Comparison of ENCODE assay signal across 30 cellular contexts in genomic region chrX:22660756-22661155, GRCh38.
"Had no signal": no experiment of that assay in that cellular context is flagged by ENCODE, and none has a peak within 500 bp of the region (broad histone marks: within the 10 kb centered on the region; RNA-seq: fewer than 3 reads in every experiment).

No MANE protein-coding gene starts in this region.

- H3K36me3 Mint-ChIP-seq: immature natural killer cell; naive B cell; natural killer cell; neural progenitor cell; stimulated activated naive B cell treated with anti-CD40 and anti-IgM and Interleukin-4, amounts not matched to agents 10 μg/mL and 1 μg/mL and 100 μg/mL, for 72 hours had no signal

- H3K9me3 Mint-ChIP-seq: stimulated activated naive B cell treated with anti-CD40 and anti-IgM and Interleukin-4, amounts not matched to agents 10 μg/mL and 1 μg/mL and 100 μg/mL, for 72 hours; stimulated activated naive CD8-positive, alpha-beta T cell treated with anti-CD3 and anti-CD28 coated beads, Interleukin-15, Interleukin-2, amounts not matched to agents 100 ng/mL and 50 ng/mL, for 24 hours had no signal

- DNase-seq: hypothalamus; immature natural killer cell; islet precursor cell; left ventricle myocardium inferior; mesendoderm; naive B cell; natural killer cell; nephron progenitor cell; occipital lobe; ovary; retina; right cardiac atrium; stimulated activated CD4-positive, alpha-beta T cell treated with anti-CD3 and anti-CD28 coated beads, Interleukin-12 subunit alpha, Interleukin-12 subunit beta, amount 100 ng/mL, for 4 hours; stimulated activated CD4-positive, alpha-beta T cell treated with anti-CD3 and anti-CD28 coated beads, Interleukin-15, amount 100 ng/mL, for 24 hours; stimulated activated CD4-positive, alpha-beta T cell treated with anti-CD3 and anti-CD28 coated beads, Interleukin-2, amount 100 ng/mL, for 24 hours; stimulated activated CD4-positive, alpha-beta T cell treated with anti-CD3 and anti-CD28 coated beads, Interleukin-4, amount 100 ng/mL, for 1 hour; stimulated activated naive B cell treated with anti-CD40 and anti-IgM and Interleukin-4, amounts not matched to agents 10 μg/mL and 1 μg/mL and 100 μg/mL, for 72 hours; tibial artery; trophoblast cell; upper lobe of right lung had no signal

- H3K27me3 Mint-ChIP-seq: naive B cell; stimulated activated naive B cell treated with anti-CD40 and anti-IgM and Interleukin-4, amounts not matched to agents 10 μg/mL and 1 μg/mL and 100 μg/mL, for 72 hours; stimulated activated naive CD8-positive, alpha-beta T cell treated with anti-CD3 and anti-CD28 coated beads, Interleukin-15, Interleukin-2, amounts not matched to agents 100 ng/mL and 50 ng/mL, for 24 hours had no signal

- H3K27ac ChIP-seq: left ventricle myocardium inferior, neural progenitor cell, neutrophil, ovary, prostate gland, skin epidermis, suprapubic skin, thoracic aorta, tibial artery, upper lobe of right lung had no signal

- H3K4me3 ChIP-seq: left ventricle myocardium inferior, lung, neural progenitor cell, ovary, prostate gland, skin epidermis, suprapubic skin, thoracic aorta, tibial artery, upper lobe of right lung had no signal

- H3K27ac Mint-ChIP-seq: immature natural killer cell; mesothelial cell of epicardium; naive B cell; natural killer cell; nephron progenitor cell; neural progenitor cell; stimulated activated naive B cell treated with anti-CD40 and anti-IgM and Interleukin-4, amounts not matched to agents 10 μg/mL and 1 μg/mL and 100 μg/mL, for 72 hours; stimulated activated naive CD8-positive, alpha-beta T cell treated with anti-CD3 and anti-CD28 coated beads, Interleukin-15, Interleukin-2, amounts not matched to agents 100 ng/mL and 50 ng/mL, for 24 hours had no signal

- H3K4me1 ChIP-seq: left ventricle myocardium inferior, neural progenitor cell, prostate gland, suprapubic skin, tibial artery, upper lobe of right lung had no signal

- H3K27me3 ChIP-seq: neural progenitor cell, neutrophil, ovary, suprapubic skin, tibial artery, upper lobe of right lung had no signal

- H3K36me3 ChIP-seq: left ventricle myocardium inferior, neural progenitor cell, neutrophil, ovary, prostate gland, suprapubic skin, thoracic aorta, tibial artery, upper lobe of right lung had no signal

- H3K4me2 ChIP-seq: neural progenitor cell had no signal

- H3K4me1 Mint-ChIP-seq: immature natural killer cell, mesothelial cell of epicardium, natural killer cell, nephron progenitor cell, neural progenitor cell had no signal

- H2AFZ ChIP-seq: neural progenitor cell had no signal

- H3K4me3 Mint-ChIP-seq: immature natural killer cell; mesothelial cell of epicardium; naive B cell; natural killer cell; nephron progenitor cell; neural progenitor cell; stimulated activated naive B cell treated with anti-CD40 and anti-IgM and Interleukin-4, amounts not matched to agents 10 μg/mL and 1 μg/mL and 100 μg/mL, for 72 hours; stimulated activated naive CD8-positive, alpha-beta T cell treated with anti-CD3 and anti-CD28 coated beads, Interleukin-15, Interleukin-2, amounts not matched to agents 100 ng/mL and 50 ng/mL, for 24 hours had no signal

- H3K9me3 ChIP-seq: left ventricle myocardium inferior, neutrophil, ovary, prostate gland, suprapubic skin, thoracic aorta, tibial artery, upper lobe of right lung had no signal

- ATAC-seq: natural killer cell; right cardiac atrium; sciatic nerve; stimulated activated naive B cell treated with anti-CD40 and anti-IgM and Interleukin-4, amounts not matched to agents 10 μg/mL and 1 μg/mL and 100 μg/mL, for 72 hours; upper lobe of right lung had no signal
